1 cellular context compared by ENCODE assay signal in the genomic region with DNA sequence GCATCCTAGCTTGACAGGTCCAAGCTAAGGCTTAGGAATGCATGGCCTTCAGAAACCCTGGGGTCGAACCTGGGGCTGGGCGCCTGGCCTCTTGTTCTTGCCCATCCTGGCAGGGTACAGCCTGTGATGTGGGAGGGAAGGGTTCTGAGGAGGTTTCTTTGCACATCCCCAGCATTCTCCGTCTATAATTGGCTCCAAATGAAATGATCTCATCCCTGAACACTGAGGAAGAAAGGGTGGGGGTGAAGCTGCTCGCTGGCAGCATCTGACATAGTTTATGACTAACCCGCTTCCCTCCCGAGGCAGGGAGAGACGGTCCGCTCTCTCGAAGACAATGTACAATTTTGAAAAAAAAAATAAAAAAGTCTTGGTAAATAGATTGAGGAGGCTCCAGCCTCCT.
TF ChIP-seq lines count a peak whose summit lies in the region.

No MANE protein-coding gene starts in this region.

TF ChIP-seq in SK-N-SH, 30 proteins besides CTCF, POLR2A, EP300 and RAD21 (continued from another document):
- TF ChIP-seq TEAD4 (IDR thresholded peaks at IDR 0.05; ENCODE audit: borderline replicate concordance, insufficient read depth): peak; percentile 70; the same call in 1 of the 2 replicates
- TF ChIP-seq SIN3A (IDR thresholded peaks at IDR 0.05; ENCODE audit: borderline replicate concordance, low read depth, low read length): peak; percentile 54; the same call in 1 of the 2 replicates
- TF ChIP-seq, protein P1, sequence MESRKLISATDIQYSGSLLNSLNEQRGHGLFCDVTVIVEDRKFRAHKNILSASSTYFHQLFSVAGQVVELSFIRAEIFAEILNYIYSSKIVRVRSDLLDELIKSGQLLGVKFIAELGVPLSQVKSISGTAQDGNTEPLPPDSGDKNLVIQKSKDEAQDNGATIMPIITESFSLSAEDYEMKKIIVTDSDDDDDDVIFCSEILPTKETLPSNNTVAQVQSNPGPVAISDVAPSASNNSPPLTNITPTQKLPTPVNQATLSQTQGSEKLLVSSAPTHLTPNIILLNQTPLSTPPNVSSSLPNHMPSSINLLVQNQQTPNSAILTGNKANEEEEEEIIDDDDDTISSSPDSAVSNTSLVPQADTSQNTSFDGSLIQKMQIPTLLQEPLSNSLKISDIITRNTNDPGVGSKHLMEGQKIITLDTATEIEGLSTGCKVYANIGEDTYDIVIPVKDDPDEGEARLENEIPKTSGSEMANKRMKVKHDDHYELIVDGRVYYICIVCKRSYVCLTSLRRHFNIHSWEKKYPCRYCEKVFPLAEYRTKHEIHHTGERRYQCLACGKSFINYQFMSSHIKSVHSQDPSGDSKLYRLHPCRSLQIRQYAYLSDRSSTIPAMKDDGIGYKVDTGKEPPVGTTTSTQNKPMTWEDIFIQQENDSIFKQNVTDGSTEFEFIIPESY (IDR thresholded peaks at IDR 0.05; ENCODE audit: borderline replicate concordance, low read depth): no peak
- TF ChIP-seq, protein P2, sequence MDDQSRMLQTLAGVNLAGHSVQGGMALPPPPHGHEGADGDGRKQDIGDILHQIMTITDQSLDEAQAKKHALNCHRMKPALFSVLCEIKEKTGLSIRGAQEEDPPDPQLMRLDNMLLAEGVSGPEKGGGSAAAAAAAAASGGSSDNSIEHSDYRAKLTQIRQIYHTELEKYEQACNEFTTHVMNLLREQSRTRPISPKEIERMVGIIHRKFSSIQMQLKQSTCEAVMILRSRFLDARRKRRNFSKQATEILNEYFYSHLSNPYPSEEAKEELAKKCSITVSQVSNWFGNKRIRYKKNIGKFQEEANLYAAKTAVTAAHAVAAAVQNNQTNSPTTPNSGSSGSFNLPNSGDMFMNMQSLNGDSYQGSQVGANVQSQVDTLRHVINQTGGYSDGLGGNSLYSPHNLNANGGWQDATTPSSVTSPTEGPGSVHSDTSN (IDR thresholded peaks at IDR 0.05): peak; percentile 85
- TF ChIP-seq, protein P3, sequence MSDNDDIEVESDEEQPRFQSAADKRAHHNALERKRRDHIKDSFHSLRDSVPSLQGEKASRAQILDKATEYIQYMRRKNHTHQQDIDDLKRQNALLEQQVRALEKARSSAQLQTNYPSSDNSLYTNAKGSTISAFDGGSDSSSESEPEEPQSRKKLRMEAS (IDR thresholded peaks at IDR 0.05; ENCODE audit: low read depth): peak; percentile 67
- TF ChIP-seq TAF1 (IDR thresholded peaks at IDR 0.05; ENCODE audit: borderline replicate concordance, low read depth, low read length): 0 out of 2 replicates have a peak, but pooled peaks have one; percentile 34
- TF ChIP-seq, protein P4, sequence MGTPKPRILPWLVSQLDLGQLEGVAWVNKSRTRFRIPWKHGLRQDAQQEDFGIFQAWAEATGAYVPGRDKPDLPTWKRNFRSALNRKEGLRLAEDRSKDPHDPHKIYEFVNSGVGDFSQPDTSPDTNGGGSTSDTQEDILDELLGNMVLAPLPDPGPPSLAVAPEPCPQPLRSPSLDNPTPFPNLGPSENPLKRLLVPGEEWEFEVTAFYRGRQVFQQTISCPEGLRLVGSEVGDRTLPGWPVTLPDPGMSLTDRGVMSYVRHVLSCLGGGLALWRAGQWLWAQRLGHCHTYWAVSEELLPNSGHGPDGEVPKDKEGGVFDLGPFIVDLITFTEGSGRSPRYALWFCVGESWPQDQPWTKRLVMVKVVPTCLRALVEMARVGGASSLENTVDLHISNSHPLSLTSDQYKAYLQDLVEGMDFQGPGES (IDR thresholded peaks at IDR 0.05; ENCODE audit: low read depth, low read length): no peak
- TF ChIP-seq TCF12 (IDR thresholded peaks at IDR 0.05): peak; percentile 79
- no peak for TF ChIP-seq CHD2 (IDR thresholded peaks at IDR 0.05; ENCODE audit: low read length, partially characterized antibody)
- no peak for TF ChIP-seq NRF1 (IDR thresholded peaks at IDR 0.05; ENCODE audit: low read depth, low read length)
- TF ChIP-seq YY1 (IDR thresholded peaks at IDR 0.05; ENCODE audit: low read depth): no peak
- no peak; the same call in 1 of the 2 replicates for TF ChIP-seq POLR2AphosphoS5 (IDR thresholded peaks at IDR 0.05; ENCODE audit: low read depth, low read length)
- no peak for TF ChIP-seq GABPA (IDR thresholded peaks at IDR 0.05; ENCODE audit: low read depth)
- TF ChIP-seq ELF1 (IDR thresholded peaks at IDR 0.05): peak; percentile 66
- no peak for TF ChIP-seq FOXJ3 (CRISPR knock-in tag; IDR thresholded peaks at IDR 0.05)
- TF ChIP-seq NFIC (IDR thresholded peaks at IDR 0.05; ENCODE audit: borderline replicate concordance): peak; percentile 82
- TF ChIP-seq EZH2phosphoT487 (IDR thresholded peaks at IDR 0.05; ENCODE audit: borderline replicate concordance, low read depth): no peak
- peak; percentile 88; the same call in 1 of the 2 replicates for TF ChIP-seq MEF2A (IDR thresholded peaks at IDR 0.05; ENCODE audit: borderline replicate concordance, low read depth)
- no peak for TF ChIP-seq MXI1 (IDR thresholded peaks at IDR 0.05; ENCODE audit: low read depth, low read length)
- peak; percentile 80; the same call in 1 of the 2 replicates for TF ChIP-seq FOSL2 (IDR thresholded peaks at IDR 0.05; ENCODE audit: borderline replicate concordance, low read depth)
- no peak for TF ChIP-seq RFX5 (IDR thresholded peaks at IDR 0.05; ENCODE audit: low read length)
- TF ChIP-seq, protein P5, sequence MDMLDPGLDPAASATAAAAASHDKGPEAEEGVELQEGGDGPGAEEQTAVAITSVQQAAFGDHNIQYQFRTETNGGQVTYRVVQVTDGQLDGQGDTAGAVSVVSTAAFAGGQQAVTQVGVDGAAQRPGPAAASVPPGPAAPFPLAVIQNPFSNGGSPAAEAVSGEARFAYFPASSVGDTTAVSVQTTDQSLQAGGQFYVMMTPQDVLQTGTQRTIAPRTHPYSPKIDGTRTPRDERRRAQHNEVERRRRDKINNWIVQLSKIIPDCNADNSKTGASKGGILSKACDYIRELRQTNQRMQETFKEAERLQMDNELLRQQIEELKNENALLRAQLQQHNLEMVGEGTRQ (IDR thresholded peaks at IDR 0.05; ENCODE audit: borderline replicate concordance, low read depth, low read length): no peak
